ENCODE assay signal across 21 cellular contexts in genomic region chr21:26226724-26227123, GRCh38.
"Had no signal": no experiment of that assay in that cellular context is flagged by ENCODE, and none has a peak within 500 bp of the region (broad histone marks: within the 10 kb centered on the region; RNA-seq: fewer than 3 reads in every experiment).

No MANE protein-coding gene starts in this region.

- ATAC-seq: mucosa of descending colon; naive thymus-derived CD4-positive, alpha-beta T cell; natural killer cell treated with Interleukin-12 subunit alpha and Interleukin-12 subunit beta and Interleukin-15 and Interleukin-18, amount 100 ng/mL, for 72 hours; sciatic nerve; stimulated activated memory B cell treated with anti-CD40 and anti-IgM and Interleukin-4, amounts not matched to agents 10 μg/mL and 1 μg/mL and 100 μg/mL, for 72 hours; stimulated activated naive CD8-positive, alpha-beta T cell treated with anti-CD3 and anti-CD28 coated beads, Interleukin-15, amount 100 ng/mL, for 72 hours had no signal

- H3K4me2 ChIP-seq: hepatocyte had no signal

- H3K27ac ChIP-seq: hepatocyte, left ventricle myocardium inferior, ovary, right atrium auricular region, skin epidermis, spleen, tibial nerve, uterus had no signal

- H3K27me3 ChIP-seq: hepatocyte, ovary, right atrium auricular region, spleen, tibial nerve, uterus had no signal

- H3K36me3 ChIP-seq: left ventricle myocardium inferior, ovary, right atrium auricular region, spleen, tibial nerve, uterus had no signal

- DNase-seq: islet precursor cell; left ventricle myocardium inferior; midbrain; mucosa of descending colon; naive thymus-derived CD4-positive, alpha-beta T cell; ovary; spleen; stimulated activated CD4-positive, alpha-beta T cell treated with anti-CD3 and anti-CD28 coated beads, Interleukin-4, amount 100 ng/mL, for 4 hours; stimulated activated CD8-positive, alpha-beta memory T cell treated with anti-CD3 and anti-CD28 coated beads, Interleukin-4, amount 100 ng/mL, for 48 hours; stimulated activated naive CD4-positive, alpha-beta T cell treated with Interleukin-2 at 50 U/mL for 16 hours; stimulated activated naive CD8-positive, alpha-beta T cell treated with anti-CD3 and anti-CD28 coated beads, Interleukin-15, amount 100 ng/mL, for 72 hours; substantia nigra; uterus had no signal

- H3K4me1 ChIP-seq: left ventricle myocardium inferior, right atrium auricular region, spleen, tibial nerve, uterus had no signal

- H3K79me2 ChIP-seq: hepatocyte had no signal

- H2AFZ ChIP-seq: hepatocyte had no signal

- H3K4me3 ChIP-seq: hepatocyte, left ventricle myocardium inferior, lung, mucosa of descending colon, ovary, right atrium auricular region, skin epidermis, spleen, tibial nerve, uterus had no signal

- H3K9me3 ChIP-seq: left ventricle myocardium inferior, mucosa of descending colon, ovary, right atrium auricular region, spleen, tibial nerve, uterus had no signal
